In the genomic region with DNA sequence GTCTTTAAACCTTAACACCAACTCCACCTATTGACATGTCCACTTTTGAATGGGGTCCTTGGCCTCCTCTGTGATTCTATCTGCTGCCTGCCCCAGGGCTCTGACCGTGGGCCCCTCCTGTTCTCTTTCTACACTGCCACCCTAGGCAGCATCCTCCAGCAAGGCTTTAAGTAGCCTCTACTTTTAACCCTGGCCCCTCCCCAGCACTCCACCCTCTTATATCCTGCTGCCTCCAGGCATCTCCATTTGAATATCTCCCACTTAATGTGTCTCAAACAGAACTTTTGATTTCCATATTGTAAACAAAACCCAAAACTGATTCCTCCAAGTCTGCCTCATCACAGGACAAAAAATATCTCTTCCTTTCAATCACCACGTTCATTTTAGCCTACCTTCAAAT, we compare ENCODE assay signal across 20 cellular contexts.
DNase-seq lines count a peak whose midpoint lies in the region; ATAC-seq and TF ChIP-seq lines count a peak whose summit lies in the region.
"Had no signal": no experiment of that assay in that cellular context is flagged by ENCODE, and none has a peak within 500 bp of the region (broad histone marks: within the 10 kb centered on the region; RNA-seq: fewer than 3 reads in every experiment).

No MANE protein-coding gene starts in this region.

- H3K9me3 Mint-ChIP-seq in neural crest cell = no peaks in the 10 kb centered on the region
- H3K9me3 Mint-ChIP-seq in immature natural killer cell = no peaks in the 10 kb centered on the region
- H3K9me3 Mint-ChIP-seq in activated T-cell treated with anti-CD3 and anti-CD28 coated beads, Interleukin-2, amount 50 U/mL, for 72 hours = no peaks in the 10 kb centered on the region
- H3K9me3 Mint-ChIP-seq: activated naive CD4-positive, alpha-beta T cell treated with anti-CD3 and anti-CD28 coated beads, Interleukin-2, amount 10 ng/mL, durations not matched to agents 7 days and 5 days; activated T-cell treated with anti-CD3 and anti-CD28 coated beads, Interleukin-2, amount 50 U/mL, for 4 hours had no signal

- H3K36me3 Mint-ChIP-seq in neural crest cell (ENCODE audit: low read depth) (no peaks in the 10 kb centered on the region), immature natural killer cell (no peaks in the 10 kb centered on the region)
- no peaks in the 10 kb centered on the region for H3K36me3 Mint-ChIP-seq in activated T-cell treated with anti-CD3 and anti-CD28 coated beads, Interleukin-2, amount 50 U/mL, for 72 hours (ENCODE audit: insufficient read depth in 2 of 2)
- H3K36me3 Mint-ChIP-seq: activated naive CD4-positive, alpha-beta T cell treated with anti-CD3 and anti-CD28 coated beads, Interleukin-2, amount 10 ng/mL, durations not matched to agents 7 days and 5 days had no signal

- peak overlapping the region; percentile 4 for H3K27ac ChIP-seq in epithelial cell of prostate
- H3K27ac ChIP-seq: C4-2B, foreskin keratinocyte, HL-60, upper lobe of right lung had no signal

- TF ChIP-seq CTCF in neural crest cell (conservative IDR thresholded peaks at IDR 0.05) = no peak

- DNase-seq in ELF-1 (ENCODE audit: low read depth, low spot score) = peak; percentile 48
- peak; percentile 77 for DNase-seq in NCI-H510A treated with DMSO at 0.1 percent for 48 hours (lab: John Stamatoyannopoulos, UW)
- DNase-seq in epithelial cell of prostate (ENCODE audit: low read depth, low spot score) = no peak
- no peak for DNase-seq in neural crest cell (ENCODE audit: low read depth, low spot score)
- no peak for DNase-seq in globus pallidus (ENCODE audit: low spot score)
- DNase-seq in immature natural killer cell = no peak
- no peak for DNase-seq in activated T-cell treated with anti-CD3 and anti-CD28 coated beads, Interleukin-2, amount 50 U/mL, for 72 hours
- DNase-seq in mesenteric fat pad (ENCODE audit: low spot score) = no peak
- DNase-seq: activated naive CD4-positive, alpha-beta T cell treated with anti-CD3 and anti-CD28 coated beads, Interleukin-2, amount 10 ng/mL, durations not matched to agents 7 days and 5 days; activated T-cell treated with anti-CD3 and anti-CD28 coated beads, Interleukin-2, amount 50 U/mL, for 4 hours; anterior cingulate cortex; central memory CD4-positive, alpha-beta T cell; kidney glomerular epithelial cell; NCI-H1417 treated with DMSO at 0.1 percent for 48 hours; right cardiac atrium; SIG-M5; upper lobe of right lung had no signal

- H3K4me1 Mint-ChIP-seq in neural crest cell = peaks cover 77% of the 10 kb centered on the region
- peaks cover 15 to 24% of the 10 kb centered on the region in 2 donors for H3K4me1 Mint-ChIP-seq in immature natural killer cell
- peaks cover 44% of the 10 kb centered on the region for H3K4me1 Mint-ChIP-seq in activated T-cell treated with anti-CD3 and anti-CD28 coated beads, Interleukin-2, amount 50 U/mL, for 72 hours (ENCODE audit: low read depth)

- H3K27ac Mint-ChIP-seq in neural crest cell (ENCODE audit: unreplicated experiment) (no peak overlapping the region), immature natural killer cell (no peak overlapping the region)
- no peak overlapping the region for H3K27ac Mint-ChIP-seq in activated T-cell treated with anti-CD3 and anti-CD28 coated beads, Interleukin-2, amount 50 U/mL, for 72 hours
- H3K27ac Mint-ChIP-seq: activated naive CD4-positive, alpha-beta T cell treated with anti-CD3 and anti-CD28 coated beads, Interleukin-2, amount 10 ng/mL, durations not matched to agents 7 days and 5 days had no signal

- ATAC-seq in activated T-cell treated with anti-CD3 and anti-CD28 coated beads, Interleukin-2, amount 50 U/mL, for 72 hours (replicated peaks in 1 of 2) = no peak
- ATAC-seq: activated T-cell treated with anti-CD3 and anti-CD28 coated beads, Interleukin-2, amount 50 U/mL, for 4 hours; right cardiac atrium; upper lobe of right lung had no signal

- H3K27me3 Mint-ChIP-seq in neural crest cell (ENCODE audit: low read depth) = no peaks in the 10 kb centered on the region
- H3K27me3 Mint-ChIP-seq in immature natural killer cell (ENCODE audit: low read depth in 3 of 3) = peaks cover 3 to 13% (median 12%) of the 10 kb centered on the region in 3 donors
- peaks cover 12% of the 10 kb centered on the region for H3K27me3 Mint-ChIP-seq in activated T-cell treated with anti-CD3 and anti-CD28 coated beads, Interleukin-2, amount 50 U/mL, for 72 hours (ENCODE audit: low read depth)

- peak overlapping the region; percentile 53 for H3K4me3 Mint-ChIP-seq in neural crest cell
- no peak overlapping the region for H3K4me3 Mint-ChIP-seq in immature natural killer cell
- no peak overlapping the region for H3K4me3 Mint-ChIP-seq in activated T-cell treated with anti-CD3 and anti-CD28 coated beads, Interleukin-2, amount 50 U/mL, for 72 hours
- H3K4me3 Mint-ChIP-seq: activated naive CD4-positive, alpha-beta T cell treated with anti-CD3 and anti-CD28 coated beads, Interleukin-2, amount 10 ng/mL, durations not matched to agents 7 days and 5 days; activated T-cell treated with anti-CD3 and anti-CD28 coated beads, Interleukin-2, amount 50 U/mL, for 4 hours had no signal

Comparison
In these comparisons a context has a peak if more than half of its experiments do, and no peak if none do; other contexts are left out.
1. DNase-seq: peak in ELF-1 (single experiment) and NCI-H510A treated with DMSO at 0.1 percent for 48 hours (single experiment); none in epithelial cell of prostate (single experiment), neural crest cell (single experiment), globus pallidus (single experiment), immature natural killer cell (0 of 3), activated T-cell treated with anti-CD3 and anti-CD28 coated beads, Interleukin-2, amount 50 U/mL, for 72 hours (0 of 2) and mesenteric fat pad (single experiment).